ENCODE assay signal across 8 cellular contexts in the genomic region with DNA sequence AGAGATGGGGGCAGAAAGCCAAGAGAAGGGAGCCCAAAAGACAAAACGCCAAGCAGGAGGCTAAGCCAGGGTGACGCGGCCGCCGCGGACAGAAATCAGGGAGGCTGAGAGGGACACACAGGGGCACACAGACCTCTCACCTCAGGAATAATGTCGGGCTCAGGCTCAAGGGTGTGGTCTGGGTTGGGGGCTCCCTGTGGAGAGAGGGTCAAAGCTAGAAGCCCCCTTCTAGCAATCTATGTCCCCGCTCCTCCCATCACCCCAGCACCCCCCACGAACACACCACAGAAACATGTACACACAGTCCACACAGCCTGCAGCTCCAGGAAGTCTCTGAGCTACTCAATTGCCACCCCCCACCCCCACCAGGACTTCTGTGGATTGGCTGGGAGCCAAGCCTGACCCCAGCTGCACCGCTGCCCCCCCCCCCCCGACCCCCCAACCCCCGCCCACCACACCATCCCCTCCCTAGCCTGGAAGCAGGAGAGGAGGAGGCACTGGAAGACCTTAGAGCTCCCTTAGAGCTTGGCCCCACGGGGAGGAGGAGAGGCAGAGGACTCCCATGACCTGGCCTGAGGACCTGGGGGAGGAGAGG. TPM values are rescaled to one million over a fixed set of nuclear protein-coding genes. Genes with fewer than 3 reads are reported as not detected.
DNase-seq lines count a peak whose midpoint lies in the region; TF ChIP-seq lines count a peak whose summit lies in the region.

No MANE protein-coding gene starts in this region.

- no peaks in the 10 kb centered on the region for H3K27me3 ChIP-seq in NT2/D1 (ENCODE audit: insufficient read depth, insufficient read length)
- H3K27me3 ChIP-seq in ectodermal cell (ENCODE audit: control insufficient read depth, insufficient read depth, low read length, poor library complexity, severe bottlenecking): no peaks in the 10 kb centered on the region

- H3K36me3 ChIP-seq in NT2/D1 (ENCODE audit: insufficient read depth, insufficient read length, low read length) (peaks cover 21% of the 10 kb centered on the region), ectodermal cell (ENCODE audit: control insufficient read depth, insufficient read depth, low read length) (no peaks in the 10 kb centered on the region)

- peaks cover 48% of the 10 kb centered on the region for H3K4me1 ChIP-seq in NT2/D1 (ENCODE audit: insufficient read depth, insufficient read length)
- H3K4me1 ChIP-seq in ectodermal cell (ENCODE audit: control insufficient read depth, insufficient read depth, low read length): peaks cover 85% of the 10 kb centered on the region

- peak overlapping the region; percentile 76 for H3K27ac ChIP-seq in ectodermal cell (ENCODE audit: insufficient read depth, low read depth, low read length, poor library complexity, severe bottlenecking)

- no peaks in the 10 kb centered on the region for H3K9me3 ChIP-seq in NT2/D1 (ENCODE audit: insufficient read depth, low read length)
- H3K9me3 ChIP-seq in ectodermal cell (ENCODE audit: control insufficient read depth, low read length): no peaks in the 10 kb centered on the region

- H3K36me3 Mint-ChIP-seq in nephron (ENCODE audit: low read depth): no peaks in the 10 kb centered on the region

- H3K4me3 ChIP-seq in NT2/D1 (ENCODE audit: insufficient read length, low read depth) (peak overlapping the region; percentile 46), ectodermal cell (ENCODE audit: insufficient read depth, low read depth, low read length) (no peak overlapping the region)

- peak; percentile 62 for DNase-seq in COLO668 (lab: John Stamatoyannopoulos, UW; ENCODE audit: unreplicated experiment)
- no peak for DNase-seq in NT2/D1 (ENCODE audit: low read depth, low spot score)
- DNase-seq in G401 (ENCODE audit: low spot score): no peak
- no peak for DNase-seq in NCI-H748 (lab: John Stamatoyannopoulos, UW; ENCODE audit: unreplicated experiment)
- DNase-seq in activated CD4-positive, CD25-positive, alpha-beta regulatory T cell treated with anti-CD3 and anti-CD28 coated beads, Interleukin-2, amount 50 U/mL, for 72 hours: no peak
- DNase-seq in NCI-H2196 treated with DMSO at 0.1 percent for 48 hours (lab: John Stamatoyannopoulos, UW; ENCODE audit: unreplicated experiment): no peak

- no peak for TF ChIP-seq CTCF in nephron (IDR thresholded peaks at IDR 0.05; ENCODE audit: unreplicated experiment in 3 of 3)

- peak overlapping the region; percentile 87 for H3K9ac ChIP-seq in NT2/D1 (ENCODE audit: insufficient read length, low read depth)

- H3K9me3 Mint-ChIP-seq in nephron: no peaks in the 10 kb centered on the region

- peaks cover 85% of the 10 kb centered on the region for H3K4me1 Mint-ChIP-seq in nephron

- H3K27me3 Mint-ChIP-seq in nephron (ENCODE audit: low read depth): no peaks in the 10 kb centered on the region

- H3K27ac Mint-ChIP-seq in nephron: peak overlapping the region; percentile 84 to 100 (median 93)

- WGBS in ectodermal cell, 2 experiments: 12 to 16% methylated on average over 10 of the region's 13 CpGs

- peak overlapping the region; percentile 74 to 87 (median 84) for H3K4me3 Mint-ChIP-seq in nephron

- in situ Hi-C loops in G401 (cut with HindIII; ENCODE audit: low sequenced_read_pairs): no loop called here

RNA-seq across cellular contexts. Expression of a gene that starts 6.9 kb away (rescaled TPM):
- 32.7 TPM for polyA plus RNA-seq in ectodermal cell (2013, experiment 1 of 4)
- polyA plus RNA-seq in ectodermal cell (2013, experiment 2 of 4): 39.1 TPM
- polyA plus RNA-seq in ectodermal cell (2013, experiment 3 of 4): 25.6 TPM
- polyA plus RNA-seq in ectodermal cell (2013, experiment 4 of 4): 28.2 TPM
- total RNA-seq in G401 (2014; rRNA removed; shearing (Covaris generic)): 10.2 and 13.4 TPM in 2 replicates

RNA-seq across cellular contexts. Expression of a gene that starts 35.1 kb away (rescaled TPM):
- not detected for polyA plus RNA-seq in ectodermal cell (2013, experiment 1 of 4)
- not detected for polyA plus RNA-seq in ectodermal cell (2013, experiment 2 of 4)
- not detected for polyA plus RNA-seq in ectodermal cell (2013, experiment 3 of 4)
- polyA plus RNA-seq in ectodermal cell (2013, experiment 4 of 4): not detected
- not detected in 2 replicates for total RNA-seq in G401 (2014; rRNA removed; shearing (Covaris generic))

RNA-seq across cellular contexts. Expression of a gene that starts 37.3 kb away (rescaled TPM):
- polyA plus RNA-seq in ectodermal cell (2013, experiment 1 of 4): not detected
- not detected for polyA plus RNA-seq in ectodermal cell (2013, experiment 2 of 4)
- not detected for polyA plus RNA-seq in ectodermal cell (2013, experiment 3 of 4)
- 0.69 TPM for polyA plus RNA-seq in ectodermal cell (2013, experiment 4 of 4)
- not detected in 2 replicates for total RNA-seq in G401 (2014; rRNA removed; shearing (Covaris generic))

RNA-seq across cellular contexts. Expression of a gene that starts 52.8 kb away (rescaled TPM):
- polyA plus RNA-seq in ectodermal cell (2013, experiment 1 of 4): not detected
- not detected for polyA plus RNA-seq in ectodermal cell (2013, experiment 2 of 4)
- polyA plus RNA-seq in ectodermal cell (2013, experiment 3 of 4): not detected
- polyA plus RNA-seq in ectodermal cell (2013, experiment 4 of 4): not detected
- not detected in 2 replicates for total RNA-seq in G401 (2014; rRNA removed; shearing (Covaris generic))
